ENCODE assay signal across 28 cellular contexts in the genomic region with DNA sequence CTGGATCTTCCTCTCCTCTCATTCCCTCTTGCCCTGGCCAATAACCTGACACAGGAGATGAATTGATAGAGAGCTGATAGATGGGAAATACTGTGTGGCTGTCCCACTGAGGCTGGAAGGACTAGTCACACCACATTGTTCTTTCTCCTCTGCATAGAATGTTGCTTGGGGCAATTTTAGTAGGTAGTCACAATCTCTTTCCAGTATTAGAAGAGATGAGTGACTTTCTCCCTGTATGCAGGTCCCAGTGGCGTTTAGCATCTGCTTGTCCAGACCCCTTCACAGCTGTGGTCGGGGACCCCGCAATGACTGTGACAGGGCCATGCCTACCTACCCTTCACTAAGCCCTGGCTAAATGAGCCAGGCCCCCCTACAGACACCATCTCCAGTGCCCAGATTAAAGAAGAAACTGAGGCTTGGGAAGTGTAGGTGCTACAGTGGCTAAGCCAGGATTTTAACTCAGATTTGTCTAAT. TPM values are rescaled to one million over a fixed set of nuclear protein-coding genes. Genes with fewer than 3 reads are reported as not detected.
DNase-seq lines count a peak whose midpoint lies in the region; ATAC-seq and TF ChIP-seq lines count a peak whose summit lies in the region.
"Had no signal": no experiment of that assay in that cellular context is flagged by ENCODE, and none has a peak within 500 bp of the region (broad histone marks: within the 10 kb centered on the region; RNA-seq: fewer than 3 reads in every experiment).

No MANE protein-coding gene starts in this region.

- H4K91ac ChIP-seq in trophoblast cell (ENCODE audit: low read depth, low read length) = peak overlapping the region; percentile 53

- no peak overlapping the region for H3K27ac Mint-ChIP-seq in MCF 10A (ENCODE audit: low read depth, unreplicated experiment)
- H3K27ac Mint-ChIP-seq: activated CD4-positive, alpha-beta T cell treated with anti-CD3 and anti-CD28 coated beads, Interleukin-2, amount 10 ng/mL, durations not matched to agents 7 days and 5 days; GM23338; HFFc6; nephron progenitor cell; stimulated activated effector memory CD8-positive, alpha-beta T cell treated with anti-CD3 and anti-CD28 coated beads, Interleukin-12 subunit alpha, Interleukin-12 subunit beta, amount 100 ng/mL, for 72 hours had no signal

- H3K4me1 Mint-ChIP-seq in MCF 10A (ENCODE audit: insufficient read depth, unreplicated experiment) = peaks cover 66% of the 10 kb centered on the region
- H3K4me1 Mint-ChIP-seq: CD8-positive, alpha-beta memory T cell; stimulated activated effector memory CD8-positive, alpha-beta T cell treated with anti-CD3 and anti-CD28 coated beads, Interleukin-12 subunit alpha, Interleukin-12 subunit beta, amount 100 ng/mL, for 72 hours had no signal

- no peaks in the 10 kb centered on the region for H3K9me3 Mint-ChIP-seq in MCF 10A (ENCODE audit: unreplicated experiment)
- H3K9me3 Mint-ChIP-seq: activated CD4-positive, alpha-beta T cell treated with anti-CD3 and anti-CD28 coated beads, Interleukin-2, amount 10 ng/mL, durations not matched to agents 7 days and 5 days; CD8-positive, alpha-beta memory T cell; GM23338; HFFc6; nephron progenitor cell; stimulated activated effector memory CD8-positive, alpha-beta T cell treated with anti-CD3 and anti-CD28 coated beads, Interleukin-12 subunit alpha, Interleukin-12 subunit beta, amount 100 ng/mL, for 72 hours had no signal

- H3K4me1 ChIP-seq in breast epithelium (peaks cover 0 to 19% of the 10 kb centered on the region in 2 donors), trophoblast cell (ENCODE audit: control insufficient read depth in 1 of 2, insufficient read depth in 2 of 2, low read length in 2 of 2) (peaks cover 37 to 40% of the 10 kb centered on the region in 2 experiments)
- H3K4me1 ChIP-seq: ascending aorta had no signal

- no peak overlapping the region for H2BK12ac ChIP-seq in trophoblast cell (ENCODE audit: low read length)

- H3K4ac ChIP-seq in trophoblast cell (ENCODE audit: low read depth, low read length) = no peak overlapping the region

- no peak overlapping the region for H2AFZ ChIP-seq in trophoblast cell (ENCODE audit: insufficient read depth, low read length, poor library complexity)
- H2AFZ ChIP-seq: GM23338 had no signal

- H3K9ac ChIP-seq in trophoblast cell (ENCODE audit: low read length) = no peak overlapping the region

- no peak overlapping the region for H3K4me3 Mint-ChIP-seq in MCF 10A (ENCODE audit: unreplicated experiment)
- H3K4me3 Mint-ChIP-seq: activated CD4-positive, alpha-beta T cell treated with anti-CD3 and anti-CD28 coated beads, Interleukin-2, amount 10 ng/mL, durations not matched to agents 7 days and 5 days; CD8-positive, alpha-beta memory T cell; GM23338; HFFc6; nephron progenitor cell; stimulated activated effector memory CD8-positive, alpha-beta T cell treated with anti-CD3 and anti-CD28 coated beads, Interleukin-12 subunit alpha, Interleukin-12 subunit beta, amount 100 ng/mL, for 72 hours had no signal

- no peak overlapping the region for H4K8ac ChIP-seq in trophoblast cell (ENCODE audit: low read depth, low read length)

- no peak overlapping the region for H4K12ac ChIP-seq in trophoblast cell (ENCODE audit: low read depth, low read length)

- peak overlapping the region; percentile 27 for H3K14ac ChIP-seq in trophoblast cell (ENCODE audit: low read length)

- no peak for TF ChIP-seq POLR2A in breast epithelium (IDR thresholded peaks at IDR 0.05)

- H3K79me2 ChIP-seq in trophoblast cell (ENCODE audit: control insufficient read depth, insufficient read depth, low read length, poor library complexity) = no peaks in the 10 kb centered on the region

- H3K36me3 Mint-ChIP-seq in MCF 10A (ENCODE audit: insufficient read depth, unreplicated experiment) = no peaks in the 10 kb centered on the region
- H3K36me3 Mint-ChIP-seq: CD8-positive, alpha-beta memory T cell; stimulated activated effector memory CD8-positive, alpha-beta T cell treated with anti-CD3 and anti-CD28 coated beads, Interleukin-12 subunit alpha, Interleukin-12 subunit beta, amount 100 ng/mL, for 72 hours had no signal

- ATAC-seq in GM19023 (IDR thresholded peaks at IDR 0.05; ENCODE audit: unreplicated experiment) (no peak), HG02840 (IDR thresholded peaks at IDR 0.05; ENCODE audit: low FRiP score, unreplicated experiment) (no peak)
- ATAC-seq: GM23338, lower lobe of right lung had no signal

- H3K27me3 ChIP-seq in breast epithelium (no peaks in the 10 kb centered on the region), trophoblast cell (ENCODE audit: insufficient read depth, low read length) (no peaks in the 10 kb centered on the region)
- H3K27me3 ChIP-seq: ascending aorta, dorsolateral prefrontal cortex, ovary had no signal

- peak overlapping the region; percentile 28 for H2BK120ac ChIP-seq in trophoblast cell (ENCODE audit: insufficient read depth, low read length, poor library complexity)

- H2BK5ac ChIP-seq in trophoblast cell (ENCODE audit: low read depth, low read length, poor library complexity) = peak overlapping the region; percentile 53

- H3K36me3 ChIP-seq in breast epithelium = no peaks in the 10 kb centered on the region
- no peaks in the 10 kb centered on the region for H3K36me3 ChIP-seq in trophoblast cell (ENCODE audit: control insufficient read depth in 1 of 2, insufficient read depth in 2 of 2, low read length in 2 of 2)
- H3K36me3 ChIP-seq: ascending aorta, lower lobe of right lung, ovary had no signal

- H3K9me3 ChIP-seq in breast epithelium (no peaks in the 10 kb centered on the region), trophoblast cell (ENCODE audit: insufficient read depth, low read depth, low read length) (no peaks in the 10 kb centered on the region)
- H3K9me3 ChIP-seq: ascending aorta, lower lobe of right lung, ovary had no signal

- H3K27ac ChIP-seq in breast epithelium (peak overlapping the region; percentile 68 to 80), trophoblast cell (ENCODE audit: low read depth, low read length) (peak overlapping the region; percentile 77)
- H3K27ac ChIP-seq: ascending aorta, dorsolateral prefrontal cortex, lower lobe of right lung, ovary had no signal

- TF ChIP-seq CTCF in breast epithelium (IDR thresholded peaks at IDR 0.05) = no peak
- TF ChIP-seq CTCF in MCF 10A (IDR thresholded peaks at IDR 0.05; ENCODE audit: unreplicated experiment) = no peak
- TF ChIP-seq CTCF in epithelial cell of esophagus (IDR thresholded peaks at IDR 0.05; ENCODE audit: insufficient read depth, low read depth, low read length, missing control alignments) = no peak

- no peak overlapping the region for H3K23ac ChIP-seq in trophoblast cell (ENCODE audit: low read length)

- POLR2A ChIA-PET in MCF 10A (lab: Yijun Ruan, JAX) = interaction anchor here (0.6 to 2.3 kb wide), 3 partner anchors 8 to 69 kb away, joined by 3 to 21 read pairs (median 3); no protein-coding TSS in a partner anchor

- no peak overlapping the region for H3K18ac ChIP-seq in trophoblast cell (ENCODE audit: low read length)

- WGBS in trophoblast cell (ENCODE audit: extremely low coverage, insufficient coverage, insufficient read length) = no CpG with 5 or more reads among the region's 3 CpGs

- H3K4me3 ChIP-seq in breast epithelium (no peak overlapping the region), epithelial cell of esophagus (ENCODE audit: low read length) (no peak overlapping the region), trophoblast cell (ENCODE audit: low read depth, low read length) (no peak overlapping the region)
- H3K4me3 ChIP-seq: ascending aorta, dorsolateral prefrontal cortex, GM23338, lower lobe of right lung, ovary had no signal

- CTCF ChIA-PET in MCF 10A (lab: Yijun Ruan, JAX) = interaction anchor here (0.6 to 3.4 kb wide), 10 partner anchors 8 to 369 kb away, joined by 3 to 15 read pairs (median 5); a partner anchor contains a TSS

- intact Hi-C loops in breast epithelium (cut with DNase I; ENCODE audit: low total_unique reads) = no loop called here
- intact Hi-C loops in MCF 10A (cut with micrococcal nuclease) = loop anchor here (2.0 kb wide), 1 partner anchor 25 kb away; a partner anchor contains a TSS

- peaks cover 20% of the 10 kb centered on the region for H3K79me1 ChIP-seq in trophoblast cell (ENCODE audit: low read length)

- peak in 1 of 2 donors; percentile 27 for DNase-seq in breast epithelium (ENCODE audit: low spot score in 2 of 2)
- DNase-seq in MCF 10A (ENCODE audit: unreplicated experiment) = no peak
- DNase-seq in epithelial cell of esophagus (ENCODE audit: low read depth) = peak; percentile 47
- peak in 1 of 2 donors; percentile 96 for DNase-seq in trophoblast cell
- DNase-seq in SK-N-DZ (ENCODE audit: low spot score) = no peak
- DNase-seq in GM19238 (ENCODE audit: insufficient read length, low spot score) = no peak
- DNase-seq: activated CD4-positive, alpha-beta T cell treated with anti-CD3 and anti-CD28 coated beads, Interleukin-2, amount 10 ng/mL, durations not matched to agents 7 days and 5 days; activated naive CD4-positive, alpha-beta T cell treated with anti-CD3 and anti-CD28 coated beads, Interleukin-2, amount 50 U/mL, for 16 hours; activated T-cell treated with anti-CD3 and anti-CD28 coated beads, Interleukin-2, amount 50 U/mL, for 48 hours; AML-193; CD8-positive, alpha-beta memory T cell; central memory CD4-positive, alpha-beta T cell; DMS153; HFFc6; Karpas-422; lower lobe of right lung; NCI-H1436 treated with DMSO at 0.1 percent for 48 hours; NCI-H748 treated with DMSO at 0.1 percent for 48 hours; nephron progenitor cell; retina; stimulated activated CD4-positive, alpha-beta T cell treated with anti-CD3 and anti-CD28 coated beads, Interleukin-2, amount 100 ng/mL, for 48 hours had no signal

- no peaks in the 10 kb centered on the region for H3K27me3 Mint-ChIP-seq in MCF 10A (ENCODE audit: insufficient read depth, unreplicated experiment)

- peak overlapping the region; percentile 32 for H3K4me2 ChIP-seq in trophoblast cell (ENCODE audit: low read length)
- H3K4me2 ChIP-seq: GM23338 had no signal

- no peak overlapping the region for H2AK5ac ChIP-seq in trophoblast cell (ENCODE audit: low read length)

- BruUV-seq in MCF 10A (replicated peaks; lab: Mats Ljungman, UMichigan) = no TSS peak

RNA-seq across cellular contexts. Expression of a gene that starts 24.0 kb away (rescaled TPM):
- total RNA-seq in breast epithelium (1 to 10 TPM in 2 of 3 donors, under 1 TPM in 1; 0.32 to 7.6 (median 5.2) TPM), MCF 10A (2022) (0.56 and 1.0 TPM in 2 replicates)
- 4.4 and 4.6 TPM in 2 replicates for polyA plus RNA-seq in trophoblast cell (2013)
- polyA plus RNA-seq in SK-N-DZ (2014; cell fraction: cytosol; rRNA removed) = not detected in 2 replicates
- polyA plus RNA-seq in SK-N-DZ (2014; cell fraction: nucleus; rRNA removed) = not detected in 2 replicates
- total RNA-seq: activated CD4-positive, alpha-beta T cell treated with anti-CD3 and anti-CD28 coated beads, Interleukin-2, amount 10 ng/mL, durations not matched to agents 7 days and 5 days; CD8-positive, alpha-beta memory T cell had no signal
- polyA plus RNA-seq: CD8-positive, alpha-beta memory T cell had no signal

RNA-seq across cellular contexts. Expression of a gene that starts 52.0 kb away (rescaled TPM):
- total RNA-seq in breast epithelium (10 to 100 TPM; 15.5 to 23.4 (median 19.0) TPM), MCF 10A (2022) (12.8 and 14.0 TPM in 2 replicates)
- polyA plus RNA-seq in trophoblast cell (2013) = 6.4 and 8.1 TPM in 2 replicates
- polyA plus RNA-seq in SK-N-DZ (2014; cell fraction: cytosol; rRNA removed) = 13.4 and 15.5 TPM in 2 replicates
- 13.3 and 25.8 TPM in 2 replicates for polyA plus RNA-seq in SK-N-DZ (2014; cell fraction: nucleus; rRNA removed)
